In the genomic region with DNA sequence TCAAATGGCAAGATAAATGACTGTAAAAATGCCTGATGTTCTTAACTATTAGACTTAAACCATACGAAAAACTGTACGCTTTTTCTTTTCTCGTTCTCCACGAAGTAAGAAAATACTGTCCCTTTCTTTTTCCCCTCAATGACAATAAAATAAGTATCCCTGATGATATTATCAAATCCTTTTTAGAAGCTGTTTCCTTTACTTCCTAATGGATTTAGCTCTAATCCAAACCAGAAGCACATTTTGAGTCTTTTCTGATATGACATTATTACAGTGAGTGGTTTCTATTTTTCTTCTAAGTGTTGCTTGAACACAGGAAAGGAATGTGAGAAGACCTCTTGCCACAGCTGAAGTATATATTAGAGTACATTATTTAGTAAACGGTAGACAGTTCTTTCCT, we compare ENCODE assay signal across 28 cellular contexts.
"Had no signal": no experiment of that assay in that cellular context is flagged by ENCODE, and none has a peak within 500 bp of the region (broad histone marks: within the 10 kb centered on the region; RNA-seq: fewer than 3 reads in every experiment).

No MANE protein-coding gene starts in this region.

- FAIRE-seq: urothelium cell line had no signal

- DNase-seq: stimulated activated CD4-positive, alpha-beta T cell treated with anti-CD3 and anti-CD28 coated beads, Interleukin-2, amount 100 ng/mL, for 48 hours; stimulated activated CD4-positive, alpha-beta T cell treated with anti-CD3 and anti-CD28 coated beads, Interleukin-4, amount 100 ng/mL, for 1 hour; stimulated activated CD4-positive, alpha-beta T cell treated with anti-CD3 and anti-CD28 coated beads, Interleukin-4, amount 100 ng/mL, for 24 hours; stimulated activated CD4-positive, alpha-beta T cell treated with anti-CD3 and anti-CD28 coated beads, Interleukin-4, amount 100 ng/mL, for 4 hours; stimulated activated CD8-positive, alpha-beta memory T cell treated with anti-CD3 and anti-CD28 coated beads, Interleukin-4, amount 100 ng/mL, for 48 hours; stimulated activated naive B cell treated with anti-CD40 and anti-IgM and Interleukin-4, amounts not matched to agents 10 μg/mL and 1 μg/mL and 100 μg/mL, for 72 hours; stimulated activated naive CD4-positive, alpha-beta T cell; stimulated activated naive CD4-positive, alpha-beta T cell treated with Interleukin-2 at 50 U/mL for 16 hours; stimulated activated naive CD8-positive, alpha-beta T cell treated with anti-CD3 and anti-CD28 coated beads, Interleukin-15, amount 100 ng/mL, for 72 hours; stimulated activated naive CD8-positive, alpha-beta T cell treated with anti-CD3 and anti-CD28 coated beads, Interleukin-15, Interleukin-2, amounts not matched to agents 100 U/mL and 50 U/mL, for 24 hours; stomach; substantia nigra; testis; thyroid gland; tibial artery; transverse colon; upper lobe of left lung; upper lobe of right lung; uterus had no signal

- H3K9me3 Mint-ChIP-seq: stimulated activated effector memory CD8-positive, alpha-beta T cell treated with anti-CD3 and anti-CD28 coated beads, Interleukin-12 subunit alpha, Interleukin-12 subunit beta, amount 100 ng/mL, for 72 hours; stimulated activated memory B cell treated with anti-CD40 and anti-IgM and Interleukin-4, amounts not matched to agents 10 μg/mL and 1 μg/mL and 100 μg/mL, for 72 hours; stimulated activated naive B cell treated with anti-CD40 and anti-IgM and Interleukin-4, amounts not matched to agents 10 μg/mL and 1 μg/mL and 100 μg/mL, for 72 hours; stimulated activated naive CD8-positive, alpha-beta T cell treated with anti-CD3 and anti-CD28 coated beads, Interleukin-15, amount 100 ng/mL, for 72 hours; stimulated activated naive CD8-positive, alpha-beta T cell treated with anti-CD3 and anti-CD28 coated beads, Interleukin-15, Interleukin-2, amounts not matched to agents 100 ng/mL and 50 ng/mL, for 24 hours; type B pancreatic cell had no signal

- H3K27me3 Mint-ChIP-seq: stimulated activated memory B cell treated with anti-CD40 and anti-IgM and Interleukin-4, amounts not matched to agents 10 μg/mL and 1 μg/mL and 100 μg/mL, for 72 hours; stimulated activated naive CD8-positive, alpha-beta T cell treated with anti-CD3 and anti-CD28 coated beads, Interleukin-15, amount 100 ng/mL, for 72 hours; stimulated activated naive CD8-positive, alpha-beta T cell treated with anti-CD3 and anti-CD28 coated beads, Interleukin-15, Interleukin-2, amounts not matched to agents 100 ng/mL and 50 ng/mL, for 24 hours had no signal

- H3K4me3 ChIP-seq: stomach, suprapubic skin, testis, thoracic aorta, thyroid gland, tibial artery, tibial nerve, transverse colon, upper lobe of left lung, upper lobe of right lung, uterus, vagina had no signal

- H3K9me3 ChIP-seq: stomach, suprapubic skin, testis, thoracic aorta, thyroid gland, tibial artery, tibial nerve, transverse colon, upper lobe of left lung, upper lobe of right lung, uterus, vagina had no signal

- H3K36me3 ChIP-seq: stomach, suprapubic skin, thoracic aorta, thyroid gland, tibial artery, tibial nerve, transverse colon, upper lobe of left lung, upper lobe of right lung, uterus, vagina had no signal

- ATAC-seq: stimulated activated effector memory CD8-positive, alpha-beta T cell treated with anti-CD3 and anti-CD28 coated beads, Interleukin-12 subunit alpha, Interleukin-12 subunit beta, amount 100 ng/mL, for 72 hours; stimulated activated memory B cell treated with anti-CD40 and anti-IgM and Interleukin-4, amounts not matched to agents 10 μg/mL and 1 μg/mL and 100 μg/mL, for 72 hours; stimulated activated naive B cell treated with anti-CD40 and anti-IgM and Interleukin-4, amounts not matched to agents 10 μg/mL and 1 μg/mL and 100 μg/mL, for 72 hours; stimulated activated naive CD8-positive, alpha-beta T cell treated with anti-CD3 and anti-CD28 coated beads, Interleukin-15, amount 100 ng/mL, for 72 hours; stimulated activated naive CD8-positive, alpha-beta T cell treated with anti-CD3 and anti-CD28 coated beads, Interleukin-15, Interleukin-2, amounts not matched to agents 100 U/mL and 50 U/mL, for 24 hours; upper lobe of right lung had no signal

- H3K27me3 ChIP-seq: stomach, suprapubic skin, testis, thyroid gland, tibial artery, tibial nerve, transverse colon, upper lobe of left lung, upper lobe of right lung, uterus, vagina had no signal

- H3K4me1 ChIP-seq: stomach, suprapubic skin, testis, tibial artery, transverse colon, upper lobe of right lung, uterus, vagina had no signal

- H3K27ac Mint-ChIP-seq: stimulated activated effector memory CD8-positive, alpha-beta T cell treated with anti-CD3 and anti-CD28 coated beads, Interleukin-12 subunit alpha, Interleukin-12 subunit beta, amount 100 ng/mL, for 72 hours; stimulated activated memory B cell treated with anti-CD40 and anti-IgM and Interleukin-4, amounts not matched to agents 10 μg/mL and 1 μg/mL and 100 μg/mL, for 72 hours; stimulated activated naive B cell treated with anti-CD40 and anti-IgM and Interleukin-4, amounts not matched to agents 10 μg/mL and 1 μg/mL and 100 μg/mL, for 72 hours; stimulated activated naive CD8-positive, alpha-beta T cell treated with anti-CD3 and anti-CD28 coated beads, Interleukin-15, amount 100 ng/mL, for 72 hours; stimulated activated naive CD8-positive, alpha-beta T cell treated with anti-CD3 and anti-CD28 coated beads, Interleukin-15, Interleukin-2, amounts not matched to agents 100 ng/mL and 50 ng/mL, for 24 hours; type B pancreatic cell had no signal

- H3K36me3 Mint-ChIP-seq: stimulated activated effector memory CD8-positive, alpha-beta T cell treated with anti-CD3 and anti-CD28 coated beads, Interleukin-12 subunit alpha, Interleukin-12 subunit beta, amount 100 ng/mL, for 72 hours; stimulated activated memory B cell treated with anti-CD40 and anti-IgM and Interleukin-4, amounts not matched to agents 10 μg/mL and 1 μg/mL and 100 μg/mL, for 72 hours; stimulated activated naive B cell treated with anti-CD40 and anti-IgM and Interleukin-4, amounts not matched to agents 10 μg/mL and 1 μg/mL and 100 μg/mL, for 72 hours; type B pancreatic cell had no signal

- H3K27ac ChIP-seq: stomach, suprapubic skin, testis, thoracic aorta, thyroid gland, tibial artery, tibial nerve, transverse colon, upper lobe of left lung, upper lobe of right lung, uterus, vagina had no signal

- H3K4me3 Mint-ChIP-seq: stimulated activated effector memory CD8-positive, alpha-beta T cell treated with anti-CD3 and anti-CD28 coated beads, Interleukin-12 subunit alpha, Interleukin-12 subunit beta, amount 100 ng/mL, for 72 hours; stimulated activated memory B cell treated with anti-CD40 and anti-IgM and Interleukin-4, amounts not matched to agents 10 μg/mL and 1 μg/mL and 100 μg/mL, for 72 hours; stimulated activated naive B cell treated with anti-CD40 and anti-IgM and Interleukin-4, amounts not matched to agents 10 μg/mL and 1 μg/mL and 100 μg/mL, for 72 hours; stimulated activated naive CD8-positive, alpha-beta T cell treated with anti-CD3 and anti-CD28 coated beads, Interleukin-15, amount 100 ng/mL, for 72 hours; stimulated activated naive CD8-positive, alpha-beta T cell treated with anti-CD3 and anti-CD28 coated beads, Interleukin-15, Interleukin-2, amounts not matched to agents 100 ng/mL and 50 ng/mL, for 24 hours; type B pancreatic cell had no signal

- H3K4me1 Mint-ChIP-seq: stimulated activated effector memory CD8-positive, alpha-beta T cell treated with anti-CD3 and anti-CD28 coated beads, Interleukin-12 subunit alpha, Interleukin-12 subunit beta, amount 100 ng/mL, for 72 hours; stimulated activated memory B cell treated with anti-CD40 and anti-IgM and Interleukin-4, amounts not matched to agents 10 μg/mL and 1 μg/mL and 100 μg/mL, for 72 hours; stimulated activated naive B cell treated with anti-CD40 and anti-IgM and Interleukin-4, amounts not matched to agents 10 μg/mL and 1 μg/mL and 100 μg/mL, for 72 hours; stimulated activated naive CD8-positive, alpha-beta T cell treated with anti-CD3 and anti-CD28 coated beads, Interleukin-15, amount 100 ng/mL, for 72 hours had no signal
